In the genomic region with DNA sequence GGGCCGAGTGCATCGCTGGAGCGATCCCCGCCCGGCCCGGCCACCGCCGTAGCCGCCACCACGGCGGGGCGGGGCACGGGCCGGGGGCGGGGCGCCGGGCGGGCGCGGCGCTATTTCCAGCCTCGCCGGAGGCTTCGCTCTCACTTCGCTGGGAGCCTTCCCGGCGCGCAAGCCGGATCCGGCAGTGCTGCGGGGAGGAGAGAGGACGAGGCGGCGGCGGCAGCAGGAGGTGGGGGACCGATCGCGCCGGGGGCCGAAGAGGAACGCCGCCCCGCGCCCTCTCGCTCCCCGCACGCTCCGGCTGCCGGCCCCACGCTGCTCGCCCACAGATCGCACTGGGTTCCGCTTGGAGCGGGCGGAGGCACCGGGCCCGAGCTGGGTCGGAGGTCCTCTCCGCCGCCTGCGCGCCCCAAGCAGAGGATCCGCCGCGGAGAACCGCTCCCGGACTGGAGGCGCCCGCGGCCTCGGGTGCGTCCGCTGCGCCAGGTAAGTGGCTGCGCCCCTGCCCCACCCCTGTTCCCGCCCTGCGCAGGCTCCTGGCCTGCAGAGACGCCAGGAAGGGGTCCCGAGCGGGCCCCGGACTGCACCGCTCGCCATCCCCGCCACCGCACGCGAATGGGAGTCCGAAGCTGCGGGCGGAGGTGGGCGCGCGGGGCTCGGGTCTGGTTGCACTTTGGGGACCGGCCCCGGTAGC, we compare ENCODE assay signal across 9 cellular contexts. TPM values are rescaled to one million over a fixed set of nuclear protein-coding genes. Genes with fewer than 3 reads are reported as not detected.
DNase-seq lines count a peak whose midpoint lies in the region; ATAC-seq, FAIRE-seq and TF ChIP-seq lines count a peak whose summit lies in the region.
"Had no signal": no experiment of that assay in that cellular context is flagged by ENCODE, and none has a peak within 500 bp of the region (broad histone marks: within the 10 kb centered on the region; RNA-seq: fewer than 3 reads in every experiment).

A gene with protein sequence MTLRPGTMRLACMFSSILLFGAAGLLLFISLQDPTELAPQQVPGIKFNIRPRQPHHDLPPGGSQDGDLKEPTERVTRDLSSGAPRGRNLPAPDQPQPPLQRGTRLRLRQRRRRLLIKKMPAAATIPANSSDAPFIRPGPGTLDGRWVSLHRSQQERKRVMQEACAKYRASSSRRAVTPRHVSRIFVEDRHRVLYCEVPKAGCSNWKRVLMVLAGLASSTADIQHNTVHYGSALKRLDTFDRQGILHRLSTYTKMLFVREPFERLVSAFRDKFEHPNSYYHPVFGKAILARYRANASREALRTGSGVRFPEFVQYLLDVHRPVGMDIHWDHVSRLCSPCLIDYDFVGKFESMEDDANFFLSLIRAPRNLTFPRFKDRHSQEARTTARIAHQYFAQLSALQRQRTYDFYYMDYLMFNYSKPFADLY (plus strand): TSS at position 143 of the 694 bp plus-strand sequence. CDS start 67,309 bp downstream, outside the sequence.

- TF ChIP-seq RAD21 in HepG2 (CRISPR knock-in tag; IDR thresholded peaks at IDR 0.05) = no peak

- H2AFZ ChIP-seq in HepG2 (ENCODE audit: low read length) (no peak within 1 kb of the TSS), Karpas-422 (ENCODE audit: low read length) (no peak within 1 kb of the TSS)

- TF ChIP-seq POLR2A in HepG2 (IDR thresholded peaks at IDR 0.05; ENCODE audit: insufficient read depth in 1 of 2, low read depth in 2 of 2, low read length in 2 of 2) = no peak

- CTCF ChIA-PET in HepG2 (lab: Yijun Ruan, JAX; ENCODE audit: low intra/inter-chr PET ratio, low total read pairs) = no interaction called here

- TF ChIP-seq CTCF in AG10803 (conservative IDR thresholded peaks at IDR 0.05; ENCODE audit: low read length) (no peak), LNCaP clone FGC (IDR thresholded peaks at IDR 0.05; ENCODE audit: control insufficient read depth, extremely low read depth, insufficient read depth) (0 out of 2 replicates have a peak, but pooled peaks have one; percentile 6), cardiac fibroblast (IDR thresholded peaks at IDR 0.05; ENCODE audit: low read depth, low read length) (no peak), HepG2 (CRISPR knock-in tag; IDR thresholded peaks at IDR 0.05) (no peak)

- no TSS peak for BruUV-seq in HepG2 (replicated peaks; lab: Mats Ljungman, UMichigan)

- H4K20me1 ChIP-seq in HepG2 (ENCODE audit: insufficient read depth, low read length) (no peaks in the 10 kb centered on the region), Karpas-422 (ENCODE audit: insufficient read depth, low read depth, low read length) (no peaks in the 10 kb centered on the region)

- peak; percentile 20 for DNase-seq in AG10803 (ENCODE audit: low read depth)
- no peak for DNase-seq in LNCaP clone FGC (ENCODE audit: low read depth)
- DNase-seq in cardiac fibroblast (ENCODE audit: low read depth in 2 of 2) = peak; percentile 12 to 22
- no peak for DNase-seq in HepG2 (ENCODE audit: low spot score)
- DNase-seq in HT-29 (ENCODE audit: low spot score) = no peak
- DNase-seq in Karpas-422 = no peak

- H3K4me3 ChIP-seq in AG10803 (ENCODE audit: low read length) (peak within 1 kb of the TSS; percentile 7; the same call in 1 of the 2 replicates), LNCaP clone FGC (ENCODE audit: low read depth, low read length) (peak within 1 kb of the TSS; percentile 28), cardiac fibroblast (replicated peaks in 1 of 2; ENCODE audit: low read depth in 2 of 2, low read length in 2 of 2) (peak within 1 kb of the TSS in 1 of 2 donors; percentile 26), HepG2 (replicated peaks in 1 of 3; ENCODE audit: insufficient read depth in 1 of 3, low read depth in 2 of 3, low read length in 3 of 3) (peak within 1 kb of the TSS; percentile 7 to 27 (median 23); a peak in 3 of 6 replicates), Karpas-422 (ENCODE audit: low read length) (no peak within 1 kb of the TSS)
- H3K4me3 ChIP-seq: GM12878 had no signal

- POLR2A ChIA-PET in HepG2 (lab: Yijun Ruan, JAX) = no interaction called here

- H3K4me2 ChIP-seq in HepG2 (ENCODE audit: low read depth, low read length) (peak within 1 kb of the TSS; percentile 32; the same call in 1 of the 2 replicates), Karpas-422 (ENCODE audit: low read depth, low read length, poor library complexity, severe bottlenecking) (no peak within 1 kb of the TSS)

- no peak within 1 kb of the TSS for H3K27ac ChIP-seq in HepG2 (ENCODE audit: extremely low read length, insufficient read depth, low read length)
- no peak within 1 kb of the TSS for H3K27ac ChIP-seq in Karpas-422 (ENCODE audit: low read length)

- in situ Hi-C loops in HepG2 (cut with HindIII; ENCODE audit: extremely low pct_ligation_motif_present, low pct_unique_long_range_greater_than_20kb) = no loop called here

- FAIRE-seq in HepG2 (lab: Jason Lieb, UNC) = no peak
- FAIRE-seq: GM12878 had no signal

- no peaks in the 10 kb centered on the region for H3K9me2 ChIP-seq in Karpas-422 (replicated peaks; ENCODE audit: insufficient read depth, low read length)

- H3K4me1 ChIP-seq in HepG2 (ENCODE audit: insufficient read depth, low read length) (no peaks in the 10 kb centered on the region), Karpas-422 (ENCODE audit: low read length) (no peaks in the 10 kb centered on the region)

- H3K9ac ChIP-seq in HepG2 (ENCODE audit: insufficient read depth, low read depth, low read length) (no peak within 1 kb of the TSS), Karpas-422 (ENCODE audit: low read length) (no peak within 1 kb of the TSS)

- H3K79me2 ChIP-seq in HepG2 (ENCODE audit: insufficient read depth, low read length) = no peaks in the 10 kb centered on the region
- H3K79me2 ChIP-seq in Karpas-422 (ENCODE audit: low read length) = no peaks in the 10 kb centered on the region

- WGBS in HepG2 (ENCODE audit: low lambda C conversion rate) = no CpG with 5 or more reads among the region's 96 CpGs

- H3K36me3 ChIP-seq in HepG2 (replicated peaks in 1 of 2; ENCODE audit: control insufficient read depth in 1 of 2, insufficient read depth in 2 of 2, low read length in 2 of 2) (no peaks in the 10 kb centered on the region), Karpas-422 (ENCODE audit: insufficient read depth, low read length) (no peaks in the 10 kb centered on the region)

- peaks cover 9 to 58% of the 10 kb centered on the region in 2 experiments for H3K27me3 ChIP-seq in HepG2 (ENCODE audit: control insufficient read depth in 1 of 2, insufficient read depth in 2 of 2, low read length in 2 of 2)
- no peaks in the 10 kb centered on the region for H3K27me3 ChIP-seq in Karpas-422 (ENCODE audit: low read length)

- no peaks in the 10 kb centered on the region for H3K9me3 ChIP-seq in HepG2 (ENCODE audit: low read length)
- no peaks in the 10 kb centered on the region for H3K9me3 ChIP-seq in Karpas-422 (ENCODE audit: low read length)

- peak; percentile 77 for ATAC-seq in HepG2
- ATAC-seq in GM21381 (IDR thresholded peaks at IDR 0.05; ENCODE audit: unreplicated experiment) = no peak
- no peak for ATAC-seq in GM21367 (IDR thresholded peaks at IDR 0.05; ENCODE audit: unreplicated experiment)
- ATAC-seq: GM12878 had no signal

- TF ChIP-seq EP300 in HepG2 (IDR thresholded peaks at IDR 0.05; ENCODE audit: low read depth in 2 of 2, low read length in 2 of 2) (no peak), HepG2 (CRISPR knock-in tag; IDR thresholded peaks at IDR 0.05; ENCODE audit: borderline replicate concordance) (no peak)

- intact Hi-C loops in HepG2 (cut with micrococcal nuclease; ENCODE audit: unreplicated experiment) = no loop called here

TF ChIP-seq in HepG2, 621 proteins besides CTCF, POLR2A, EP300 and RAD21 (continues in another document):
- TF ChIP-seq SNAPC2 (CRISPR knock-in tag; IDR thresholded peaks at IDR 0.05) = no peak
- no peak for TF ChIP-seq ZNF24 (IDR thresholded peaks at IDR 0.05)
- no peak for TF ChIP-seq TBL1XR1 (IDR thresholded peaks at IDR 0.05; ENCODE audit: borderline replicate concordance, low read length, partially characterized antibody)

RNA-seq across cellular contexts. Expression of the gene that starts here (rescaled TPM):
- total RNA-seq in HepG2 (2016; rRNA removed; fragmentation: Illumina TruSeq; extraction: Trizol) = not detected in 2 replicates
- total RNA-seq in HepG2 (2016; cell fraction: cytosol; rRNA removed; fragmentation: Illumina TruSeq; extraction: Trizol; ENCODE audit: low read depth) = not detected in 2 replicates
- not detected in 2 replicates for total RNA-seq in HepG2 (2016; cell fraction: insoluble cytoplasmic fraction; rRNA removed; fragmentation: Illumina TruSeq; extraction: Trizol)
- total RNA-seq in HepG2 (2016; cell fraction: membrane; rRNA removed; fragmentation: Illumina TruSeq; extraction: Trizol) = not detected in 2 replicates
- total RNA-seq in HepG2 (2016; cell fraction: nucleus; rRNA removed; fragmentation: Illumina TruSeq; extraction: Trizol) = not detected in 2 replicates
- polyA plus RNA-seq in HepG2 (2011; rRNA removed) = not detected in 2 replicates
- polyA plus RNA-seq in HepG2 (2011; cell fraction: cytosol; rRNA removed) = 0.05 TPM in 1 of 2 replicates, not detected in the other
- polyA plus RNA-seq in HepG2 (2011; cell fraction: nucleus; rRNA removed) = 0.14 TPM in 1 of 2 replicates, not detected in the other
- not detected in 2 replicates for polyA plus RNA-seq in HepG2 (2012)
- not detected in 2 replicates for polyA plus RNA-seq in HepG2 (2016; cell fraction: cytosol; fragmentation: Illumina TruSeq; extraction: Trizol; ENCODE audit: low read depth)
- polyA plus RNA-seq in HepG2 (2016; cell fraction: insoluble cytoplasmic fraction; fragmentation: Illumina TruSeq; extraction: Trizol; ENCODE audit: low read depth) = not detected in 2 replicates
- polyA plus RNA-seq in HepG2 (2016; cell fraction: membrane; fragmentation: Illumina TruSeq; extraction: Trizol; ENCODE audit: low read depth) = not detected in 2 replicates
- polyA plus RNA-seq in HepG2 (2016; cell fraction: nucleus; fragmentation: Illumina TruSeq; extraction: Trizol; ENCODE audit: insufficient read depth, low read depth) = not detected in 2 replicates
- polyA minus RNA-seq in HepG2 (2011; rRNA and poly(A)+ RNA removed; ENCODE audit: low replicate concordance) = not detected in 2 replicates
- not detected in 2 replicates for polyA minus RNA-seq in HepG2 (2011; cell fraction: cytosol; rRNA and poly(A)+ RNA removed)
- not detected in 2 replicates for polyA minus RNA-seq in HepG2 (2011; cell fraction: nucleus; rRNA and poly(A)+ RNA removed)
- not detected in 2 replicates for total RNA-seq in HT-29 (2014; rRNA removed; shearing (Covaris generic))
- not detected in 2 replicates for total RNA-seq in Karpas-422 (2014; rRNA removed; shearing (Covaris generic); ENCODE audit: low replicate concordance)
- total RNA-seq: GM12878 had no signal

Comparison
In these comparisons a context has a peak if more than half of its experiments do, and no peak if none do; other contexts are left out.
1. Peak in ATAC-seq, H3K4me3 ChIP-seq and H3K4me2 ChIP-seq in HepG2; RNA of the gene not detected or under 1 TPM.
2. DNase-seq: peak in AG10803 (single experiment) and cardiac fibroblast (2 of 2); none in LNCaP clone FGC (single experiment), HepG2 (single experiment), HT-29 (single experiment) and Karpas-422 (single experiment).